1 cellular context compared by ENCODE assay signal in the genomic region with DNA sequence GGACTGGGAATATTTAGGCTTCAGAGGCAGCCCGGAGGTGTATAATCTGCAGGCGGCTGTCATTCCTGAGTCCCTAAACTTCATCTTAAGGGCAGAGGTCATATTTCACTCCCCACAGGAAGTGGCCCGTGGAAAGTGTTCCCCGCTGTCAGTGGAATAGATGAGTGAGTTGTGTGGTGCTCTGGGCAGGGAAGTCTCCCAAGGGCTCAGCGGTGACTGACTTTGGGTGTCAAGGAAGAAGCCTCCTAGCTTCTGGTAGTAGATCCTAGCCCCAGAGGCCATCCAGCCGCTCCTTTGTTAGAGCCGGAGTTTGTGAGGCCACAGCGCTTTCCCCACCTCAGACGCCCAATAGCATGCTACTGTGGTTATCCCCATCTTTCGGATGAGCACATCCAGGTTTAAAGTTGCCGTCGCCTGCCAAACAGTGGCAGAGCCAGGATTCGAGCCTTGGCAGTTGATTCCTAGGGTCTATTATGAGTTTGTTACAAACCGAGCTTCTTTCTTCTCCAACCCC.
TF ChIP-seq lines count a peak whose summit lies in the region.

No MANE protein-coding gene starts in this region.

TF ChIP-seq in HepG2, 621 proteins besides CTCF, POLR2A, EP300 and RAD21:
- TF ChIP-seq KDM4B (CRISPR knock-in tag; IDR thresholded peaks at IDR 0.05) = no peak
- no peak for TF ChIP-seq ZFP36 (IDR thresholded peaks at IDR 0.05; ENCODE audit: borderline replicate concordance, low read depth, low read length, partially characterized antibody)
- TF ChIP-seq ELF4 (CRISPR knock-in tag; IDR thresholded peaks at IDR 0.05; ENCODE audit: borderline replicate concordance) = no peak
- TF ChIP-seq ZNF589 (CRISPR knock-in tag; conservative IDR thresholded peaks at IDR 0.05) = no peak
- TF ChIP-seq, protein P1, sequence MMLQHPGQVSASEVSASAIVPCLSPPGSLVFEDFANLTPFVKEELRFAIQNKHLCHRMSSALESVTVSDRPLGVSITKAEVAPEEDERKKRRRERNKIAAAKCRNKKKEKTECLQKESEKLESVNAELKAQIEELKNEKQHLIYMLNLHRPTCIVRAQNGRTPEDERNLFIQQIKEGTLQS (CRISPR knock-in tag; IDR thresholded peaks at IDR 0.05) = no peak
- TF ChIP-seq HMG20B (CRISPR knock-in tag; conservative IDR thresholded peaks at IDR 0.05) = no peak
- no peak for TF ChIP-seq ZSCAN9 (CRISPR knock-in tag; IDR thresholded peaks at IDR 0.05; ENCODE audit: borderline replicate concordance)
- TF ChIP-seq, protein P2, sequence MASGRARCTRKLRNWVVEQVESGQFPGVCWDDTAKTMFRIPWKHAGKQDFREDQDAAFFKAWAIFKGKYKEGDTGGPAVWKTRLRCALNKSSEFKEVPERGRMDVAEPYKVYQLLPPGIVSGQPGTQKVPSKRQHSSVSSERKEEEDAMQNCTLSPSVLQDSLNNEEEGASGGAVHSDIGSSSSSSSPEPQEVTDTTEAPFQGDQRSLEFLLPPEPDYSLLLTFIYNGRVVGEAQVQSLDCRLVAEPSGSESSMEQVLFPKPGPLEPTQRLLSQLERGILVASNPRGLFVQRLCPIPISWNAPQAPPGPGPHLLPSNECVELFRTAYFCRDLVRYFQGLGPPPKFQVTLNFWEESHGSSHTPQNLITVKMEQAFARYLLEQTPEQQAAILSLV (CRISPR knock-in tag; IDR thresholded peaks at IDR 0.05; ENCODE audit: borderline replicate concordance) = no peak
